Comparison of ENCODE assay signal across 10 cellular contexts in genomic region chr13:27442071-27442647, GRCh38. TPM values are rescaled to one million over a fixed set of nuclear protein-coding genes. Genes with fewer than 3 reads are reported as not detected.
DNase-seq lines count a peak whose midpoint lies in the region; ATAC-seq and TF ChIP-seq lines count a peak whose summit lies in the region.
"Had no signal": no experiment of that assay in that cellular context is flagged by ENCODE, and none has a peak within 500 bp of the region (broad histone marks: within the 10 kb centered on the region; RNA-seq: fewer than 3 reads in every experiment).

No MANE protein-coding gene starts in this region.

- no peaks in the 10 kb centered on the region for H3K27me3 ChIP-seq in H7 (ENCODE audit: control insufficient read depth, insufficient read depth, low read length)
- H3K27me3 ChIP-seq in lower lobe of right lung (ENCODE audit: low read depth), result no peaks in the 10 kb centered on the region
- no peaks in the 10 kb centered on the region for H3K27me3 ChIP-seq in SJCRH30
- H3K27me3 ChIP-seq: cardiac muscle cell had no signal

- H3K27ac Mint-ChIP-seq in effector memory CD8-positive, alpha-beta T cell, result peak overlapping the region; percentile 70 to 75

- H3K27me3 Mint-ChIP-seq in effector memory CD8-positive, alpha-beta T cell, result no peaks in the 10 kb centered on the region

- H3K9me3 ChIP-seq in lower lobe of right lung, result no peaks in the 10 kb centered on the region
- no peaks in the 10 kb centered on the region for H3K9me3 ChIP-seq in SJCRH30 (replicated peaks)

- no peak for TF ChIP-seq CTCF in lower lobe of right lung (IDR thresholded peaks at IDR 0.05)

- H3K36me3 ChIP-seq in H7 (replicated peaks; ENCODE audit: control insufficient read depth, insufficient read depth, low read length), result peaks cover 1% of the 10 kb centered on the region; the same call in 1 of the 2 replicates
- peaks cover 50% of the 10 kb centered on the region for H3K36me3 ChIP-seq in lower lobe of right lung
- H3K36me3 ChIP-seq in SJCRH30, result no peaks in the 10 kb centered on the region

- H3K4me3 ChIP-seq in H7 (ENCODE audit: insufficient read depth, low read depth, low read length), result no peak overlapping the region
- no peak overlapping the region for H3K4me3 ChIP-seq in lower lobe of right lung
- no peak overlapping the region for H3K4me3 ChIP-seq in SJCRH30
- H3K4me3 ChIP-seq: cardiac muscle cell had no signal

- DNase-seq in H7 (peak; percentile 44), T-helper 2 cell (peak in 3 of 5 experiments; percentile 13 to 61 (median 38)), lower lobe of right lung (no peak), sciatic nerve (ENCODE audit: low spot score) (no peak), SJCRH30 (no peak)
- no peak for DNase-seq in effector memory CD8-positive, alpha-beta T cell
- peak; percentile 30 for DNase-seq in stimulated activated CD4-positive, alpha-beta T cell treated with anti-CD3 and anti-CD28 coated beads, Interleukin-4, amount 100 ng/mL, for 1 hour
- DNase-seq: MM.1S, OCI-M1 had no signal

- peak overlapping the region; percentile 52 to 64 for H3K4me3 Mint-ChIP-seq in effector memory CD8-positive, alpha-beta T cell

- intact Hi-C loops in lower lobe of right lung (cut with DNase I), result no loop called here
- intact Hi-C loops in sciatic nerve (cut with DNase I), result loop anchor here (10.0 kb wide), 1 partner anchor 57 kb away; no protein-coding TSS in a partner anchor

- H3K9me3 Mint-ChIP-seq in effector memory CD8-positive, alpha-beta T cell, result no peaks in the 10 kb centered on the region

- peaks cover 39 to 50% of the 10 kb centered on the region in 2 donors for H3K4me1 Mint-ChIP-seq in effector memory CD8-positive, alpha-beta T cell (ENCODE audit: low read depth in 2 of 2)

- H3K36me3 Mint-ChIP-seq in effector memory CD8-positive, alpha-beta T cell (ENCODE audit: insufficient read depth), result peaks cover 38% of the 10 kb centered on the region

- H3K4me1 ChIP-seq in lower lobe of right lung (peaks cover 12% of the 10 kb centered on the region), SJCRH30 (no peaks in the 10 kb centered on the region)

- ATAC-seq in effector memory CD8-positive, alpha-beta T cell (replicated peaks), result peak; percentile 67
- no peak for ATAC-seq in lower lobe of right lung
- no peak for ATAC-seq in sciatic nerve

- no peak overlapping the region for H3K27ac ChIP-seq in lower lobe of right lung
- no peak overlapping the region for H3K27ac ChIP-seq in SJCRH30
- H3K27ac ChIP-seq: cardiac muscle cell had no signal

RNA-seq across cellular contexts. Expression of gene MTIF3, which starts 8.2 kb away (rescaled TPM):
- total RNA-seq in H7 (2014; rRNA removed; shearing (Covaris generic)), result 29.9 and 64.9 TPM in 2 replicates
- total RNA-seq in lower lobe of right lung (37.5 TPM), sciatic nerve (45.5 TPM)
- total RNA-seq in SJCRH30 (2014; rRNA removed; shearing (Covaris generic)), result 38.2 and 51.2 TPM in 2 replicates

RNA-seq across cellular contexts. Expression of gene GTF3A, which starts 17.7 kb away (rescaled TPM):
- 80.7 and 90.5 TPM in 2 replicates for total RNA-seq in H7 (2014; rRNA removed; shearing (Covaris generic))
- total RNA-seq in lower lobe of right lung, result 83.0 TPM
- total RNA-seq in sciatic nerve, result 52.2 TPM
- total RNA-seq in SJCRH30 (2014; rRNA removed; shearing (Covaris generic)), result 175 and 192 TPM in 2 replicates

Comparison
In these comparisons a context has a peak if more than half of its experiments do, and no peak if none do; other contexts are left out.
1. DNase-seq: peak in H7 (single experiment), T-helper 2 cell (3 of 5) and stimulated activated CD4-positive, alpha-beta T cell treated with anti-CD3 and anti-CD28 coated beads, Interleukin-4, amount 100 ng/mL, for 1 hour (single experiment); none in effector memory CD8-positive, alpha-beta T cell (0 of 3), lower lobe of right lung (single experiment), sciatic nerve (single experiment) and SJCRH30 (0 of 2).